ENCODE assay signal across 8 cellular contexts in the genomic region with DNA sequence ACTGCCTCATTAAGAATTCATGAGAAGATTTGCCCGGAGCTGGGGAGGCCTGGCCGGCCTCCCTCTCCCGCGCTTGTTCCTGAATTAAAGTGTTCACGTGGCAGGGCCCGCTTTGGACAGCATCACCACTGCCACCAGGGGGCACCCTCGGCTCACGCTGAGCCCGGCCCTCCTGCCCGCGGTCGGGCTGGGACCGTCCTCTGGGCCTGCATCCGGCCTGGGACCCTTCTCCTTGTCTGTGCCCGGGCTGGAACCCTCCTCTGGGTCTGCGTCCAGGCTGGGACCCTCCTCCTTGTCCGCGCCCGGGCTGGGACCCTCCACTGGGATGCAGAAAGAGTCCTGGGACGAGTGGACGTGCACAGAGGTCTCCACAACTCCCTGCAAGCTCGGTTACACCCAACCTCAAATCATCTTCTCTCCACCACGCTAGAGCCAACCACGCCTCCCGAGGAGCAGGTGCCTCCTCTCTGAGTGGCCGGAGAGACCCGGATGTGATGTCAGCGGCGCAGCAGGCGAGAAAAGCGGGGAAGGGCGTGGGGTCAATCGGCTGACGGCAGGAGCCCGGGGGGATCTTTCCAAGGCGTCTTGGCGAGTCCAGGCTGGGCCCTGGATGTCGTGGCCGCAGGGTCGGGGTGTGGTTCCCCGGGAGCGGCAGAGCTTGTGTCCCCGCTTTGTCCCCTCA. TPM values are rescaled to one million over a fixed set of nuclear protein-coding genes. Genes with fewer than 3 reads are reported as not detected.
A peak's percentile ranks its signal among the peaks of the same experiment; 100 is the strongest.
DNase-seq lines count a peak whose midpoint lies in the region; FAIRE-seq and TF ChIP-seq lines count a peak whose summit lies in the region.

No MANE protein-coding gene starts in this region.

- TF ChIP-seq EP300 in neural cell (conservative IDR thresholded peaks at IDR 0.05; ENCODE audit: poor library complexity, severe bottlenecking): no peak

- H3K27ac ChIP-seq in neural cell (ENCODE audit: low read length) (no peak overlapping the region), stomach smooth muscle (ENCODE audit: low read length) (peak overlapping the region; percentile 18)

- H3K4me1 ChIP-seq in stomach smooth muscle (ENCODE audit: control insufficient read depth, insufficient read depth, low read length): peaks cover 30% of the 10 kb centered on the region

- peak; percentile 59 for TF ChIP-seq RAD21 in neural cell (conservative IDR thresholded peaks at IDR 0.05)

- H3K9me3 ChIP-seq in neural cell (ENCODE audit: low read length) (no peaks in the 10 kb centered on the region), stomach smooth muscle (ENCODE audit: control insufficient read depth in 2 of 2, low read length in 2 of 2) (no peaks in the 10 kb centered on the region)

- no peaks in the 10 kb centered on the region for H3K9me2 ChIP-seq in neural cell (ENCODE audit: insufficient read depth, low read length)

- CTCF ChIA-PET in AG04449 (lab: Yijun Ruan, JAX): no interaction called here

- H3K9ac ChIP-seq in neural cell (ENCODE audit: low read length) (no peak overlapping the region), stomach smooth muscle (ENCODE audit: low read length in 2 of 2) (no peak overlapping the region)

- H2AFZ ChIP-seq in neural cell (ENCODE audit: low read depth, low read length): no peak overlapping the region

- no peak overlapping the region for H3K4me2 ChIP-seq in neural cell (ENCODE audit: low read length)

- H3K36me3 ChIP-seq in neural cell (ENCODE audit: insufficient read depth, low read length): no peaks in the 10 kb centered on the region
- no peaks in the 10 kb centered on the region for H3K36me3 ChIP-seq in stomach smooth muscle (ENCODE audit: control insufficient read depth in 2 of 2, insufficient read depth in 2 of 2, low read length in 2 of 2)

- H3K4me3 ChIP-seq in AG04449 (ENCODE audit: low read depth, low read length) (no peak overlapping the region), epithelial cell of esophagus (ENCODE audit: low read length) (no peak overlapping the region), neural cell (ENCODE audit: low read length) (no peak overlapping the region), stomach smooth muscle (ENCODE audit: low read length in 2 of 2) (no peak overlapping the region)

- FAIRE-seq in GM19239 (lab: Jason Lieb, UNC): no peak

- H3F3A ChIP-seq in neural cell (ENCODE audit: insufficient read depth, low read length, poor library complexity, severe bottlenecking): no peaks in the 10 kb centered on the region

- no peaks in the 10 kb centered on the region for H4K20me1 ChIP-seq in neural cell (ENCODE audit: insufficient read depth)

- DNase-seq in AG04449 (ENCODE audit: low read depth, low spot score): no peak
- peak; percentile 70 for DNase-seq in GM19239 (ENCODE audit: insufficient read length, low spot score)
- DNase-seq in NCI-H460 (ENCODE audit: extremely low read depth, low read depth): peak; percentile 29
- DNase-seq in activated CD8-positive, alpha-beta memory T cell treated with anti-CD3 and anti-CD28 coated beads for 4 hours (ENCODE audit: low read depth in 2 of 2): peak; percentile 14 to 23
- no peak for DNase-seq in epithelial cell of esophagus (ENCODE audit: low read depth)
- no peak for DNase-seq in hepatic stellate cell (ENCODE audit: low spot score)

- H3K79me2 ChIP-seq in neural cell (replicated peaks; ENCODE audit: insufficient read depth, low read length): no peaks in the 10 kb centered on the region

- POLR2A ChIA-PET in AG04449 (lab: Yijun Ruan, JAX): no interaction called here

- H3K27me3 ChIP-seq in neural cell (ENCODE audit: insufficient read depth, low read depth, low read length): no peaks in the 10 kb centered on the region
- no peaks in the 10 kb centered on the region for H3K27me3 ChIP-seq in stomach smooth muscle (ENCODE audit: control insufficient read depth in 1 of 2, insufficient read depth in 2 of 2, low read length in 2 of 2)

- peak; percentile 7 for TF ChIP-seq CTCF in AG04449 (IDR thresholded peaks at IDR 0.05; ENCODE audit: insufficient read depth, low read length, missing control alignments)
- peak; percentile 40 for TF ChIP-seq CTCF in epithelial cell of esophagus (IDR thresholded peaks at IDR 0.05; ENCODE audit: insufficient read depth, low read depth, low read length, missing control alignments)
- peak; percentile 55 for TF ChIP-seq CTCF in neural cell (IDR thresholded peaks at IDR 0.05; ENCODE audit: poor library complexity, severe bottlenecking)

TF ChIP-seq in neural cell, 6 proteins besides CTCF, POLR2A, EP300 and RAD21:
- TF ChIP-seq POLR2AphosphoS5 (IDR thresholded peaks at IDR 0.05) (no peak), TAF1 (IDR thresholded peaks at IDR 0.05; ENCODE audit: low read depth) (no peak), EZH2 (IDR thresholded peaks at IDR 0.05; ENCODE audit: borderline replicate concordance, insufficient read depth, low read length, poor library complexity, severe bottlenecking) (no peak), MXI1 (conservative IDR thresholded peaks at IDR 0.05; ENCODE audit: poor library complexity, severe bottlenecking) (no peak), SMC3 (conservative IDR thresholded peaks at IDR 0.05; ENCODE audit: poor library complexity) (peak; percentile 64)
- TF ChIP-seq, protein P1, sequence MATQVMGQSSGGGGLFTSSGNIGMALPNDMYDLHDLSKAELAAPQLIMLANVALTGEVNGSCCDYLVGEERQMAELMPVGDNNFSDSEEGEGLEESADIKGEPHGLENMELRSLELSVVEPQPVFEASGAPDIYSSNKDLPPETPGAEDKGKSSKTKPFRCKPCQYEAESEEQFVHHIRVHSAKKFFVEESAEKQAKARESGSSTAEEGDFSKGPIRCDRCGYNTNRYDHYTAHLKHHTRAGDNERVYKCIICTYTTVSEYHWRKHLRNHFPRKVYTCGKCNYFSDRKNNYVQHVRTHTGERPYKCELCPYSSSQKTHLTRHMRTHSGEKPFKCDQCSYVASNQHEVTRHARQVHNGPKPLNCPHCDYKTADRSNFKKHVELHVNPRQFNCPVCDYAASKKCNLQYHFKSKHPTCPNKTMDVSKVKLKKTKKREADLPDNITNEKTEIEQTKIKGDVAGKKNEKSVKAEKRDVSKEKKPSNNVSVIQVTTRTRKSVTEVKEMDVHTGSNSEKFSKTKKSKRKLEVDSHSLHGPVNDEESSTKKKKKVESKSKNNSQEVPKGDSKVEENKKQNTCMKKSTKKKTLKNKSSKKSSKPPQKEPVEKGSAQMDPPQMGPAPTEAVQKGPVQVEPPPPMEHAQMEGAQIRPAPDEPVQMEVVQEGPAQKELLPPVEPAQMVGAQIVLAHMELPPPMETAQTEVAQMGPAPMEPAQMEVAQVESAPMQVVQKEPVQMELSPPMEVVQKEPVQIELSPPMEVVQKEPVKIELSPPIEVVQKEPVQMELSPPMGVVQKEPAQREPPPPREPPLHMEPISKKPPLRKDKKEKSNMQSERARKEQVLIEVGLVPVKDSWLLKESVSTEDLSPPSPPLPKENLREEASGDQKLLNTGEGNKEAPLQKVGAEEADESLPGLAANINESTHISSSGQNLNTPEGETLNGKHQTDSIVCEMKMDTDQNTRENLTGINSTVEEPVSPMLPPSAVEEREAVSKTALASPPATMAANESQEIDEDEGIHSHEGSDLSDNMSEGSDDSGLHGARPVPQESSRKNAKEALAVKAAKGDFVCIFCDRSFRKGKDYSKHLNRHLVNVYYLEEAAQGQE (IDR thresholded peaks at IDR 0.05; ENCODE audit: borderline replicate concordance): no peak
TF ChIP-seq in neural cell: peak in this region for 1.

RNA-seq across cellular contexts. Expression of gene DACT2, which starts 50.9 kb away (rescaled TPM):
- total RNA-seq in NCI-H460 (2014; rRNA removed; shearing (Covaris generic)): not detected in 2 replicates
- not detected in 2 replicates for polyA plus RNA-seq in NCI-H460 (2014; cell fraction: nucleus; rRNA removed)
- polyA plus RNA-seq in neural cell: 0.48 and 0.76 TPM in 2 replicates
- 1.0 and 1.9 TPM in 2 replicates for polyA minus RNA-seq in neural cell

Comparison
In these comparisons a context has a peak if more than half of its experiments do, and no peak if none do; other contexts are left out.
1. DNase-seq: peak in GM19239 (single experiment), NCI-H460 (single experiment) and activated CD8-positive, alpha-beta memory T cell treated with anti-CD3 and anti-CD28 coated beads for 4 hours (2 of 2); none in AG04449 (single experiment), epithelial cell of esophagus (single experiment) and hepatic stellate cell (single experiment).
2. Peak in every context shown above with its lines, with median percentiles within 50 percentile points of each other: CTCF ChIP-seq.